Comparison of ENCODE assay signal across 23 cellular contexts in the genomic region with DNA sequence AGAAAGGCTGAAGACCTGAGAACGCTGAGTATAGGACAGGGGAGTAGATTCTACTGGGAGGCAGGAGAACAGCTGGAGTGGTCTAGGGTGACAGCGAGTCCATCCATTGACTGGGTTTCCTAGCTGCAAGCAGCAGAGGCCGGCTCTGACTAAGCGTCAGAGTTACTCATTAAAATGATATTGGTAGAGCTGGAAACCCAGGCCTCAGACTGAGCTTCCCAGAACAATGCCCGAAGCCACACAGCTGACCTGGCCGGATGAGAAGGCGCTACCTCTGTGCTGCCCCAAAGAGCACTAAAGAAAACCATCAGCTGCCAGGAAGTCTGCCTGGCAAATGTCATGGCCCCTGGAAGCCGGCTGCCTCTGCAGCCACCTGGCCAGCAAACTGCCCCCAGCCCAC.
"Had no signal": no experiment of that assay in that cellular context is flagged by ENCODE, and none has a peak within 500 bp of the region (broad histone marks: within the 10 kb centered on the region; RNA-seq: fewer than 3 reads in every experiment).

No MANE protein-coding gene starts in this region.

- DNase-seq: activated B cell treated with CpG ODN at 0.5 μM for 24 hours; activated CD4-positive, alpha-beta T cell treated with anti-CD3 and anti-CD28 coated beads for 36 hours; activated CD4-positive, alpha-beta T cell treated with anti-CD3 and anti-CD28 coated beads, Interleukin-2, amount 50 U/mL, for 48 hours; activated effector memory CD4-positive, alpha-beta T cell treated with Interleukin-2 at 50 U/mL for 16 hours; activated naive CD4-positive, alpha-beta T cell treated with anti-CD3 and anti-CD28 coated beads for 36 hours; activated naive CD8-positive, alpha-beta T cell treated with anti-CD3 and anti-CD28 coated beads, Interleukin-2, amount 10 ng/mL, durations not matched to agents 7 days and 5 days; activated T-cell treated with anti-CD3 and anti-CD28 coated beads, Interleukin-2, amount 50 U/mL, for 48 hours; amniotic stem cell; effector CD4-positive, alpha-beta T cell; head of caudate nucleus; hypothalamus; left colon; naive B cell; right cardiac atrium; stimulated activated CD4-positive, alpha-beta T cell treated with anti-CD3 and anti-CD28 coated beads, Interleukin-4, amount 100 ng/mL, for 24 hours; stimulated activated naive CD4-positive, alpha-beta T cell treated with Interleukin-2 at 50 U/mL for 16 hours; SW 1271; T-helper 17 cell had no signal

- H3K4me1 Mint-ChIP-seq: activated B cell treated with CpG ODN at 0.5 μM for 24 hours had no signal

- H3K4me3 Mint-ChIP-seq: activated B cell treated with CpG ODN at 0.5 μM for 24 hours; activated CD4-positive, alpha-beta T cell treated with anti-CD3 and anti-CD28 coated beads for 36 hours; activated naive CD4-positive, alpha-beta T cell treated with anti-CD3 and anti-CD28 coated beads for 36 hours; activated naive CD8-positive, alpha-beta T cell treated with anti-CD3 and anti-CD28 coated beads, Interleukin-2, amount 10 ng/mL, durations not matched to agents 7 days and 5 days; naive B cell; T-helper 17 cell had no signal

- H3K4me3 ChIP-seq: esophagus muscularis mucosa, gastroesophageal sphincter, lung, prostate gland, thoracic aorta had no signal

- H3K27ac ChIP-seq: esophagus muscularis mucosa, gastroesophageal sphincter, thoracic aorta had no signal

- H3K4me1 ChIP-seq: esophagus muscularis mucosa, gastroesophageal sphincter, prostate gland had no signal

- H3K9me3 ChIP-seq: esophagus muscularis mucosa, prostate gland, thoracic aorta had no signal

- H3K27me3 Mint-ChIP-seq: activated CD4-positive, alpha-beta T cell treated with anti-CD3 and anti-CD28 coated beads for 36 hours; T-helper 17 cell had no signal

- H3K27ac Mint-ChIP-seq: activated B cell treated with CpG ODN at 0.5 μM for 24 hours; activated CD4-positive, alpha-beta T cell treated with anti-CD3 and anti-CD28 coated beads for 36 hours; activated naive CD4-positive, alpha-beta T cell treated with anti-CD3 and anti-CD28 coated beads for 36 hours; activated naive CD8-positive, alpha-beta T cell treated with anti-CD3 and anti-CD28 coated beads, Interleukin-2, amount 10 ng/mL, durations not matched to agents 7 days and 5 days; naive B cell; T-helper 17 cell had no signal

- H3K36me3 ChIP-seq: esophagus muscularis mucosa, gastroesophageal sphincter, prostate gland, thoracic aorta had no signal
